ENCODE assay signal across 15 cellular contexts in genomic region chr16:80720759-80721470, GRCh38.
DNase-seq lines count a peak whose midpoint lies in the region; TF ChIP-seq lines count a peak whose summit lies in the region.
"Had no signal": no experiment of that assay in that cellular context is flagged by ENCODE, and none has a peak within 500 bp of the region (broad histone marks: within the 10 kb centered on the region; RNA-seq: fewer than 3 reads in every experiment).

No MANE protein-coding gene starts in this region.

- no peak overlapping the region for H3K9ac ChIP-seq in Loucy (ENCODE audit: low read depth, low read length, poor library complexity, severe bottlenecking)

- H3K36me3 ChIP-seq in GM06990 (ENCODE audit: control insufficient read depth, insufficient read depth, low read length) = no peaks in the 10 kb centered on the region
- H3K36me3 ChIP-seq in Loucy (ENCODE audit: insufficient read depth, low read length) = no peaks in the 10 kb centered on the region
- no peaks in the 10 kb centered on the region for H3K36me3 ChIP-seq in MG63
- H3K36me3 ChIP-seq: gastroesophageal sphincter, left ventricle myocardium inferior, right lobe of liver had no signal

- peaks cover 27% of the 10 kb centered on the region for H3K4me1 ChIP-seq in Loucy (ENCODE audit: insufficient read depth, low read length, poor library complexity, severe bottlenecking)
- H3K4me1 ChIP-seq: gastroesophageal sphincter, left ventricle myocardium inferior had no signal

- H3K9me3 ChIP-seq in Loucy (ENCODE audit: insufficient read depth, low read depth, low read length) (no peaks in the 10 kb centered on the region; the same call in 1 of the 2 replicates), MG63 (no peaks in the 10 kb centered on the region)
- H3K9me3 ChIP-seq: right lobe of liver had no signal

- H3K4me3 ChIP-seq in GM06990 (replicated peaks; ENCODE audit: low read depth, low read length) (no peak overlapping the region), Loucy (ENCODE audit: low read length, poor library complexity, severe bottlenecking) (no peak overlapping the region), fibroblast of villous mesenchyme (ENCODE audit: low read depth, low read length) (no peak overlapping the region), MG63 (no peak overlapping the region)
- H3K4me3 ChIP-seq: gastroesophageal sphincter, left ventricle myocardium inferior, right lobe of liver had no signal

- peak; percentile 41 for DNase-seq in AG08395 (ENCODE audit: low spot score)
- peak; percentile 37 for DNase-seq in GM06990 (ENCODE audit: extremely low read depth, insufficient read length)
- DNase-seq in fibroblast of villous mesenchyme (ENCODE audit: low read depth) = peak; percentile 50
- no peak for DNase-seq in MG63
- no peak for DNase-seq in SIG-M5 (lab: John Stamatoyannopoulos, UW)
- no peak for DNase-seq in medulla oblongata (ENCODE audit: extremely low spot score)
- DNase-seq in stimulated activated CD4-positive, alpha-beta T cell treated with anti-CD3 and anti-CD28 coated beads, Interleukin-2, amount 100 ng/mL, for 24 hours = no peak
- DNase-seq: effector CD8-positive, alpha-beta T cell; left ventricle myocardium inferior; NCI-H2081; occipital lobe; right lobe of liver; SHP77 treated with DMSO at 0.1 percent for 48 hours had no signal

- H3K4me2 ChIP-seq in Loucy (ENCODE audit: low read depth, low read length, poor library complexity, severe bottlenecking) = peak overlapping the region; percentile 57

- H3K27me3 ChIP-seq in GM06990 (replicated peaks; ENCODE audit: control insufficient read depth, insufficient read depth, low read length) = no peaks in the 10 kb centered on the region
- no peaks in the 10 kb centered on the region for H3K27me3 ChIP-seq in Loucy (ENCODE audit: insufficient read depth, low read length, poor library complexity, severe bottlenecking)
- no peaks in the 10 kb centered on the region for H3K27me3 ChIP-seq in MG63
- H3K27me3 ChIP-seq: gastroesophageal sphincter, right lobe of liver had no signal

- H3F3A ChIP-seq in Loucy (ENCODE audit: low read depth) = no peaks in the 10 kb centered on the region

- H3K79me2 ChIP-seq in Loucy (ENCODE audit: insufficient read depth, low read length) = peaks cover 57% of the 10 kb centered on the region; the same call in 1 of the 2 replicates

- no peaks in the 10 kb centered on the region for H4K20me1 ChIP-seq in Loucy (ENCODE audit: insufficient read depth, low read length, poor library complexity, severe bottlenecking)

- TF ChIP-seq CTCF in GM06990 (IDR thresholded peaks at IDR 0.05; ENCODE audit: insufficient read depth, low read length, poor library complexity, severe bottlenecking) (no peak), Loucy (conservative IDR thresholded peaks at IDR 0.05; ENCODE audit: low read length) (no peak), fibroblast of villous mesenchyme (IDR thresholded peaks at IDR 0.05; ENCODE audit: insufficient read depth, low read depth, low read length) (no peak)

- no peak overlapping the region for H2AFZ ChIP-seq in Loucy (ENCODE audit: low read length)

- H3K9me2 ChIP-seq in Loucy (replicated peaks; ENCODE audit: low read depth, low read length) = no peaks in the 10 kb centered on the region

Comparison
In these comparisons a context has a peak if more than half of its experiments do, and no peak if none do; other contexts are left out.
1. DNase-seq: peak in AG08395 (single experiment), GM06990 (single experiment) and fibroblast of villous mesenchyme (single experiment); none in MG63 (single experiment), SIG-M5 (single experiment), medulla oblongata (single experiment) and stimulated activated CD4-positive, alpha-beta T cell treated with anti-CD3 and anti-CD28 coated beads, Interleukin-2, amount 100 ng/mL, for 24 hours (0 of 2).